10 cellular contexts compared by ENCODE assay signal in genomic region chr15:30043211-30043655, GRCh38. TPM values are rescaled to one million over a fixed set of nuclear protein-coding genes. Genes with fewer than 3 reads are reported as not detected.
DNase-seq lines count a peak whose midpoint lies in the region; ATAC-seq and TF ChIP-seq lines count a peak whose summit lies in the region.
"Had no signal": no experiment of that assay in that cellular context is flagged by ENCODE, and none has a peak within 500 bp of the region (broad histone marks: within the 10 kb centered on the region; RNA-seq: fewer than 3 reads in every experiment).

No MANE protein-coding gene starts in this region.

- H3K9me3 ChIP-seq in smooth muscle cell (replicated peaks; ENCODE audit: low read depth): no peaks in the 10 kb centered on the region
- no peaks in the 10 kb centered on the region for H3K9me3 ChIP-seq in naive thymus-derived CD4-positive, alpha-beta T cell (ENCODE audit: control insufficient read depth in 2 of 3, low read length in 3 of 3)
- H3K9me3 ChIP-seq: Peyer's patch had no signal

- no peaks in the 10 kb centered on the region for H3K79me2 ChIP-seq in smooth muscle cell (ENCODE audit: low read depth)

- no peaks in the 10 kb centered on the region for H3K36me3 Mint-ChIP-seq in naive thymus-derived CD4-positive, alpha-beta T cell

- H3K4me3 ChIP-seq in fibroblast of pulmonary artery (replicated peaks; ENCODE audit: low read depth, low read length) (no peak overlapping the region), smooth muscle cell (no peak overlapping the region)
- H3K4me3 ChIP-seq in naive thymus-derived CD4-positive, alpha-beta T cell (ENCODE audit: low read length): no peak overlapping the region
- H3K4me3 ChIP-seq: Peyer's patch had no signal

- no peak overlapping the region for H3K27ac ChIP-seq in smooth muscle cell (ENCODE audit: low read depth)
- H3K27ac ChIP-seq in naive thymus-derived CD4-positive, alpha-beta T cell (ENCODE audit: low read depth, low read length): no peak overlapping the region
- H3K27ac ChIP-seq: Peyer's patch had no signal

- POLR2A ChIA-PET in naive thymus-derived CD4-positive, alpha-beta T cell (lab: Charles Lee): no interaction called here

- H3K4me1 Mint-ChIP-seq in naive thymus-derived CD4-positive, alpha-beta T cell: no peaks in the 10 kb centered on the region

- no peaks in the 10 kb centered on the region for H3K27me3 ChIP-seq in smooth muscle cell (ENCODE audit: low read depth)
- no peaks in the 10 kb centered on the region for H3K27me3 ChIP-seq in naive thymus-derived CD4-positive, alpha-beta T cell (ENCODE audit: control insufficient read depth in 2 of 2, insufficient read depth in 2 of 2, low read length in 2 of 2)
- H3K27me3 ChIP-seq: Peyer's patch had no signal

- peaks cover 5% of the 10 kb centered on the region for H3K4me1 ChIP-seq in smooth muscle cell (ENCODE audit: low read depth)
- no peaks in the 10 kb centered on the region for H3K4me1 ChIP-seq in naive thymus-derived CD4-positive, alpha-beta T cell (ENCODE audit: control insufficient read depth in 2 of 2, insufficient read depth in 2 of 2, low read length in 2 of 2)
- H3K4me1 ChIP-seq: Peyer's patch had no signal

- peak; percentile 31 for TF ChIP-seq CTCF in fibroblast of pulmonary artery (IDR thresholded peaks at IDR 0.05; ENCODE audit: low read length, missing control alignments)
- TF ChIP-seq CTCF in smooth muscle cell (IDR thresholded peaks at IDR 0.05; ENCODE audit: borderline replicate concordance, insufficient read depth, poor library complexity, severe bottlenecking): no peak

- H3K36me3 ChIP-seq in smooth muscle cell (ENCODE audit: low read depth): no peaks in the 10 kb centered on the region
- H3K36me3 ChIP-seq in naive thymus-derived CD4-positive, alpha-beta T cell (ENCODE audit: control insufficient read depth in 2 of 3, insufficient read depth in 3 of 3, low read length in 3 of 3): no peaks in the 10 kb centered on the region
- H3K36me3 ChIP-seq: Peyer's patch had no signal

- peaks cover 0 to 6% (median 0%) of the 10 kb centered on the region in 11 donors for H3K9me3 Mint-ChIP-seq in naive thymus-derived CD4-positive, alpha-beta T cell

- no peak overlapping the region for H3K4me3 Mint-ChIP-seq in naive thymus-derived CD4-positive, alpha-beta T cell

- no peak overlapping the region for H2AFZ ChIP-seq in smooth muscle cell (ENCODE audit: low read depth)

- no peak overlapping the region for H3K27ac Mint-ChIP-seq in naive thymus-derived CD4-positive, alpha-beta T cell

- no peaks in the 10 kb centered on the region for H4K20me1 ChIP-seq in smooth muscle cell (ENCODE audit: low read depth)

- CTCF ChIA-PET in naive thymus-derived CD4-positive, alpha-beta T cell (lab: Charles Lee): interaction anchor here (0.6 kb wide), 1 partner anchor 561 kb away, joined by 3 read pairs; no protein-coding TSS in a partner anchor

- H3K27me3 Mint-ChIP-seq in naive thymus-derived CD4-positive, alpha-beta T cell: peaks cover 3 to 42% (median 31%) of the 10 kb centered on the region in 5 donors

- no peaks in the 10 kb centered on the region for H3F3A ChIP-seq in smooth muscle cell (ENCODE audit: low read depth)

- H3K9ac ChIP-seq in smooth muscle cell (ENCODE audit: low read depth): no peak overlapping the region

- DNase-seq in NCI-H1092 treated with DMSO at 0.1 percent for 48 hours (lab: John Stamatoyannopoulos, UW) (peak; percentile 21), NCI-H1092 (lab: John Stamatoyannopoulos, UW) (no peak), RPMI7951 (ENCODE audit: low read depth) (peak; percentile 18), fibroblast of pulmonary artery (ENCODE audit: low read depth) (peak; percentile 49), smooth muscle cell (lab: John Stamatoyannopoulos, UW; ENCODE audit: unreplicated experiment) (no peak), iPS-NIHi7 (ENCODE audit: extremely low spot score) (no peak)
- no peak for DNase-seq in naive thymus-derived CD4-positive, alpha-beta T cell
- no peak for DNase-seq in stimulated activated CD4-positive, alpha-beta T cell treated with anti-CD3 and anti-CD28 coated beads, Interleukin-4, amount 100 ng/mL, for 1 hour
- DNase-seq: activated T-cell treated with anti-CD3 and anti-CD28 coated beads, Interleukin-2, amount 50 U/mL, for 48 hours; Peyer's patch had no signal

- ATAC-seq in naive thymus-derived CD4-positive, alpha-beta T cell: no peak

- intact Hi-C loops in naive thymus-derived CD4-positive, alpha-beta T cell (cut with micrococcal nuclease): loop anchor here in 1 of 2 donors (1.0 kb wide), 1 partner anchor 295 kb away; no protein-coding TSS in a partner anchor

- 83% methylated on average over 2 of the region's 2 CpGs for WGBS in smooth muscle cell (ENCODE audit: low lambda C conversion rate)

- H3K4me2 ChIP-seq in smooth muscle cell: peak overlapping the region; percentile 42

RNA-seq across cellular contexts. Expression of gene GOLGA8J, which starts 39.5 kb away (rescaled TPM):
- total RNA-seq in RPMI7951 (2014; rRNA removed; shearing (Covaris generic)): not detected in 2 replicates
- total RNA-seq in smooth muscle cell: 0.18 TPM in 1 of 2 replicates, not detected in the other
- polyA plus RNA-seq in smooth muscle cell: not detected in 2 replicates
- under 1 TPM in 3 of 5 experiments, not detected in 2; 0.22 to 0.38 (median 0.30) TPM for total RNA-seq in naive thymus-derived CD4-positive, alpha-beta T cell
- not detected for polyA plus RNA-seq in naive thymus-derived CD4-positive, alpha-beta T cell
- total RNA-seq: Peyer's patch had no signal

Comparison
In these comparisons a context has a peak if more than half of its experiments do, and no peak if none do; other contexts are left out.
1. DNase-seq: peak in NCI-H1092 treated with DMSO at 0.1 percent for 48 hours (single experiment), RPMI7951 (single experiment) and fibroblast of pulmonary artery (single experiment); none in NCI-H1092 (single experiment), smooth muscle cell (single experiment), naive thymus-derived CD4-positive, alpha-beta T cell (0 of 9), iPS-NIHi7 (single experiment) and stimulated activated CD4-positive, alpha-beta T cell treated with anti-CD3 and anti-CD28 coated beads, Interleukin-4, amount 100 ng/mL, for 1 hour (single experiment).